Comparison of ENCODE assay signal across 25 cellular contexts in genomic region chr2:224041554-224041953, GRCh38. TPM values are rescaled to one million over a fixed set of nuclear protein-coding genes. Genes with fewer than 3 reads are reported as not detected.
DNase-seq lines count a peak whose midpoint lies in the region.
"Had no signal": no experiment of that assay in that cellular context is flagged by ENCODE, and none has a peak within 500 bp of the region (broad histone marks: within the 10 kb centered on the region; RNA-seq: fewer than 3 reads in every experiment).

No MANE protein-coding gene starts in this region.

- in situ Hi-C loops in SK-MEL-5 (cut with HindIII; ENCODE audit: low pct_unique_long_range_greater_than_20kb, low sequenced_read_pairs): no loop called here
- in situ Hi-C loops in KBM-7 (cut with MboI; ENCODE audit: low pct_unique_long_range_greater_than_20kb, low sequenced_read_pairs): no loop called here

- peak overlapping the region; percentile 74 for H3K27ac ChIP-seq in substantia nigra (ENCODE audit: low read depth, low read length, poor library complexity, severe bottlenecking)
- H3K27ac ChIP-seq: 22Rv1, brain microvascular endothelial cell, Peyer's patch, sigmoid colon, suprapubic skin had no signal

- DNase-seq in DMS53 (lab: John Stamatoyannopoulos, UW): peak; percentile 3
- DNase-seq in DMS53 treated with DMSO at 0.1 percent for 48 hours (lab: John Stamatoyannopoulos, UW; ENCODE audit: unreplicated experiment): no peak
- peak; percentile 84 for DNase-seq in SK-MEL-5 (ENCODE audit: low read depth, low spot score)
- peak in 31 of 51 donors; percentile 5 to 71 (median 41) for DNase-seq in hypothalamus (lab: John Stamatoyannopoulos, UW)
- peak in 39 of 49 donors; percentile 6 to 71 (median 37) for DNase-seq in substantia nigra (lab: John Stamatoyannopoulos, UW)
- no peak for DNase-seq in KBM-7
- DNase-seq in NCI-H1930 (lab: John Stamatoyannopoulos, UW): no peak
- DNase-seq in activated CD8-positive, alpha-beta memory T cell treated with anti-CD3 and anti-CD28 coated beads, Interleukin-2, amount 50 U/mL, for 48 hours: no peak
- DNase-seq: activated CD4-positive, alpha-beta T cell treated with anti-CD3 and anti-CD28 coated beads, Interleukin-2, amount 50 U/mL, for 4 hours; activated naive CD4-positive, alpha-beta T cell treated with Interleukin-2 at 50 U/mL for 16 hours; brain microvascular endothelial cell; CD4-positive, CD25-positive, alpha-beta regulatory T cell; effector memory CD8-positive, alpha-beta T cell; erythroblast; heart left ventricle; NCI-H1417 treated with DMSO at 0.1 percent for 48 hours; NCI-H2107; NCI-H446; Peyer's patch; SHP77 treated with DMSO at 0.1 percent for 48 hours; sigmoid colon; stimulated activated CD4-positive, alpha-beta T cell treated with anti-CD3 and anti-CD28 coated beads, Interleukin-4, amount 100 ng/mL, for 4 hours; T1000 had no signal

RNA-seq across cellular contexts. Expression of gene SERPINE2, which starts 2.5 kb away (rescaled TPM):
- total RNA-seq in SK-MEL-5 (2014; rRNA removed; shearing (Covaris generic)): 108 and 109 TPM in 2 replicates
- 556 and 677 TPM in 2 replicates for polyA plus RNA-seq in SK-MEL-5 (2015; cell fraction: cytosol; rRNA removed)
- polyA plus RNA-seq in SK-MEL-5 (2015; cell fraction: nucleus; rRNA removed): 95.1 and 139 TPM in 2 replicates

Comparison
In these comparisons a context has a peak if more than half of its experiments do, and no peak if none do; other contexts are left out.
1. DNase-seq: peak in DMS53 (single experiment), SK-MEL-5 (single experiment), hypothalamus (31 of 51) and substantia nigra (39 of 49); none in DMS53 treated with DMSO at 0.1 percent for 48 hours (single experiment), KBM-7 (single experiment), NCI-H1930 (0 of 2) and activated CD8-positive, alpha-beta memory T cell treated with anti-CD3 and anti-CD28 coated beads, Interleukin-2, amount 50 U/mL, for 48 hours (single experiment).